8 cellular contexts compared by ENCODE assay signal in the genomic region with DNA sequence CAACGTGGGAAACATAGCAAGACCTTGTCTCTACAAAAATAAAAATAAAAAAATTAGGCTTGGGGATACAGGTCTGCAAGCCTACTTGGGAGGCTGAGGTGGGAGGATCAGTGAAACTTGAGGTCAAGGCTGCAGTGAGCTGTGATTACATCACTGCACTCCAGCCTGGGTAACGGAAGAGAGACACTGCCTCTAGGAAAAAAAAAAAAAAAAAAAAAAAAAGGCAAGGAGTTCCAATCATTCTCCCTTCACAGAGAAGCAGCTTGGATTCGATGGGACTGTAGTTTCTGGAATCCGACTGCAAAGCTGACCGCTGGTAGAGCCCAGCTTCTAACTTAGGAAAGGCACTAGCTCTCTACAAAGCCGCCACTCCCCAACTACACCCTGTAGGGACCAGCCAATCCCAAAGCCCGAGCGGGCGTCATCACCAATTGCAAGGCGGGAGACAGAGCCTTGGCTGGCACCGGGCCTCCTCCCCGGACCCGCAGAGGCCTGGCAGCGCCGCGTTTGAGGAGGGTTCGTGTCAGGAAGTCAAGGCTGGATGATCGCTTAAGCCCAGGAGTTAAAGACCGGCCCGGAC. TPM values are rescaled to one million over a fixed set of nuclear protein-coding genes. Genes with fewer than 3 reads are reported as not detected.
A peak's percentile ranks its signal among the peaks of the same experiment; 100 is the strongest.
DNase-seq lines count a peak whose midpoint lies in the region; TF ChIP-seq lines count a peak whose summit lies in the region.

No MANE protein-coding gene starts in this region.

- 0 out of 2 replicates have a peak, but pooled peaks cover 2% of the 10 kb centered on the region for H3K9me3 ChIP-seq in HAP-1
- no peaks in the 10 kb centered on the region for H3K9me3 ChIP-seq in MM.1S (replicated peaks; ENCODE audit: insufficient read depth, low read length)
- H3K9me3 ChIP-seq in testis, result no peaks in the 10 kb centered on the region

- TF ChIP-seq CTCF in MM.1S (IDR thresholded peaks at IDR 0.05; ENCODE audit: low read length) (no peak), testis (IDR thresholded peaks at IDR 0.05) (no peak)

- no peak for TF ChIP-seq POLR2A in testis (IDR thresholded peaks at IDR 0.05)

- no peaks in the 10 kb centered on the region for H3K9me2 ChIP-seq in MM.1S (replicated peaks; ENCODE audit: insufficient read depth, low read length)

- peak overlapping the region; percentile 71; the same call in 1 of the 2 replicates for H3K4me2 ChIP-seq in MM.1S (ENCODE audit: low read depth, low read length)

- WGBS in testis, 2 donors, result 1 to 3% methylated on average over 20 of the region's 20 CpGs

- H3K27me3 ChIP-seq in HAP-1 (ENCODE audit: low read depth), result no peaks in the 10 kb centered on the region
- H3K27me3 ChIP-seq in MM.1S (replicated peaks; ENCODE audit: insufficient read depth, low read length), result no peaks in the 10 kb centered on the region
- no peaks in the 10 kb centered on the region for H3K27me3 ChIP-seq in testis

- DNase-seq in ELR (ENCODE audit: low read depth) (peak; percentile 92), HAP-1 (ENCODE audit: low spot score in 2 of 2) (peak; percentile 73 to 91), MM.1S (peak; percentile 94), SK-MEL-5 (ENCODE audit: low read depth, low spot score) (peak; percentile 95), globus pallidus (ENCODE audit: low spot score) (peak; percentile 97), occipital lobe (lab: John Stamatoyannopoulos, UW) (peak; percentile 93), testis (peak; percentile 95)
- peak; percentile 83 for DNase-seq in activated naive CD4-positive, alpha-beta T cell treated with anti-CD3 and anti-CD28 coated beads, Interleukin-2, amount 50 U/mL, for 16 hours

- in situ Hi-C loops in HAP-1 (cut with MboI; ENCODE audit: low sequenced_read_pairs) (no loop called here), SK-MEL-5 (cut with HindIII; ENCODE audit: low pct_unique_long_range_greater_than_20kb, low sequenced_read_pairs) (no loop called here)

- intact Hi-C loops in testis (cut with DNase I; ENCODE audit: low total_unique reads), result no loop called here

- peak overlapping the region; percentile 85 for H2AFZ ChIP-seq in MM.1S (ENCODE audit: low read length)

- H3K27ac ChIP-seq in MM.1S (ENCODE audit: low read length), result peak overlapping the region; percentile 90; the same call in 1 of the 2 replicates
- peak overlapping the region; percentile 90 to 97 for H3K27ac ChIP-seq in testis

- peaks cover 13% of the 10 kb centered on the region for H3F3A ChIP-seq in MM.1S (ENCODE audit: insufficient read depth, low read length)

- H3K4me1 ChIP-seq in HAP-1 (peaks cover 18% of the 10 kb centered on the region), MM.1S (ENCODE audit: low read length) (peaks cover 9% of the 10 kb centered on the region), testis (peaks cover 17% of the 10 kb centered on the region)

- peak overlapping the region; percentile 89 for H3K9ac ChIP-seq in MM.1S (ENCODE audit: low read length)

- H3K4me3 ChIP-seq in HAP-1 (peak overlapping the region; percentile 58), MM.1S (ENCODE audit: low read length) (peak overlapping the region; percentile 77), testis (peak overlapping the region; percentile 41 to 87)

- peaks cover 14% of the 10 kb centered on the region for H3K36me3 ChIP-seq in HAP-1 (replicated peaks)
- H3K36me3 ChIP-seq in MM.1S (replicated peaks; ENCODE audit: insufficient read depth, low read length), result no peaks in the 10 kb centered on the region
- H3K36me3 ChIP-seq in testis (ENCODE audit: low read depth, missing control alignments), result no peaks in the 10 kb centered on the region

- peaks cover 16% of the 10 kb centered on the region for H3K79me2 ChIP-seq in MM.1S (ENCODE audit: low read length)

- H4K20me1 ChIP-seq in MM.1S (ENCODE audit: insufficient read depth, low read length), result no peaks in the 10 kb centered on the region

RNA-seq across cellular contexts. Expression of gene DDB2, which starts 0.7 kb away (rescaled TPM):
- 56.7 and 62.4 TPM in 2 replicates for total RNA-seq in SK-MEL-5 (2014; rRNA removed; shearing (Covaris generic))
- 51.3 and 52.7 TPM in 2 replicates for polyA plus RNA-seq in SK-MEL-5 (2015; cell fraction: cytosol; rRNA removed)
- 228 and 248 TPM in 2 replicates for polyA plus RNA-seq in SK-MEL-5 (2015; cell fraction: nucleus; rRNA removed)
- total RNA-seq in occipital lobe (5.5 TPM), testis (10 to 100 TPM; 33.6 to 34.7 TPM)
- polyA plus RNA-seq in testis (ENCODE audit: insufficient read depth, low read depth, low replicate concordance), result 20.7 TPM

RNA-seq across cellular contexts. Expression of gene PACSIN3, which starts 27.8 kb away (rescaled TPM):
- total RNA-seq in SK-MEL-5 (2014; rRNA removed; shearing (Covaris generic)), result 33.7 and 36.3 TPM in 2 replicates
- 36.3 and 38.0 TPM in 2 replicates for polyA plus RNA-seq in SK-MEL-5 (2015; cell fraction: cytosol; rRNA removed)
- 39.0 and 43.5 TPM in 2 replicates for polyA plus RNA-seq in SK-MEL-5 (2015; cell fraction: nucleus; rRNA removed)
- total RNA-seq in occipital lobe (3.9 TPM), testis (10 to 100 TPM; 10.8 to 12.0 TPM)
- 11.0 TPM for polyA plus RNA-seq in testis (ENCODE audit: insufficient read depth, low read depth, low replicate concordance)

RNA-seq across cellular contexts. Expression of gene ACP2, which starts 34.5 kb away (rescaled TPM):
- total RNA-seq in SK-MEL-5 (2014; rRNA removed; shearing (Covaris generic)), result 38.8 and 44.8 TPM in 2 replicates
- 87.9 and 106 TPM in 2 replicates for polyA plus RNA-seq in SK-MEL-5 (2015; cell fraction: cytosol; rRNA removed)
- polyA plus RNA-seq in SK-MEL-5 (2015; cell fraction: nucleus; rRNA removed), result 54.4 and 54.6 TPM in 2 replicates
- total RNA-seq in occipital lobe (28.1 TPM), testis (10 to 100 TPM; 61.3 to 63.7 TPM)
- 40.3 TPM for polyA plus RNA-seq in testis (ENCODE audit: insufficient read depth, low read depth, low replicate concordance)

RNA-seq across cellular contexts. Expression of gene ARFGAP2, which starts 37.4 kb away (rescaled TPM):
- 61.7 and 62.9 TPM in 2 replicates for total RNA-seq in SK-MEL-5 (2014; rRNA removed; shearing (Covaris generic))
- polyA plus RNA-seq in SK-MEL-5 (2015; cell fraction: cytosol; rRNA removed), result 72.4 and 84.8 TPM in 2 replicates
- polyA plus RNA-seq in SK-MEL-5 (2015; cell fraction: nucleus; rRNA removed), result 120 and 134 TPM in 2 replicates
- total RNA-seq in occipital lobe, result 110 TPM
- total RNA-seq in testis, result 100 to 1,000 TPM; 167 to 178 TPM
- polyA plus RNA-seq in testis (ENCODE audit: insufficient read depth, low read depth, low replicate concordance), result 82.4 TPM

RNA-seq across cellular contexts. Expression of gene NR1H3, which starts 43.7 kb away (rescaled TPM):
- total RNA-seq in SK-MEL-5 (2014; rRNA removed; shearing (Covaris generic)), result 6.7 and 7.4 TPM in 2 replicates
- polyA plus RNA-seq in SK-MEL-5 (2015; cell fraction: cytosol; rRNA removed), result 5.6 and 6.5 TPM in 2 replicates
- 23.9 and 42.9 TPM in 2 replicates for polyA plus RNA-seq in SK-MEL-5 (2015; cell fraction: nucleus; rRNA removed)
- total RNA-seq in occipital lobe (8.1 TPM), testis (10 to 100 TPM; 29.4 to 38.2 TPM)
- polyA plus RNA-seq in testis (ENCODE audit: insufficient read depth, low read depth, low replicate concordance), result 83.4 TPM

Comparison
In these comparisons a context has a peak if more than half of its experiments do, and no peak if none do; other contexts are left out.
1. Peak in every context shown above with its lines: DNase-seq, H3K4me3 ChIP-seq and H3K27ac ChIP-seq.